Comparison of ENCODE assay signal across 11 cellular contexts in genomic region chr20:14264869-14265268, GRCh38.
DNase-seq lines count a peak whose midpoint lies in the region; ATAC-seq and TF ChIP-seq lines count a peak whose summit lies in the region.
"Had no signal": no experiment of that assay in that cellular context is flagged by ENCODE, and none has a peak within 500 bp of the region (broad histone marks: within the 10 kb centered on the region; RNA-seq: fewer than 3 reads in every experiment).

No MANE protein-coding gene starts in this region.

- CTCF ChIA-PET in WTC11 (lab: Charles Lee): interaction anchor here (1.9 to 2.4 kb wide), 2 partner anchors 71 to 123 kb away, joined by 5 to 11 read pairs; no protein-coding TSS in a partner anchor

- ATAC-seq in WTC11: peak; percentile 76
- ATAC-seq in GM18511 (IDR thresholded peaks at IDR 0.05; ENCODE audit: unreplicated experiment): no peak

- TF ChIP-seq CTCF in C4-2B (conservative IDR thresholded peaks at IDR 0.05): peak; percentile 45
- no peak for TF ChIP-seq CTCF in WTC11 (IDR thresholded peaks at IDR 0.05)

- H3K4me3 Mint-ChIP-seq in WTC11: no peak overlapping the region

- H3K4me1 Mint-ChIP-seq in WTC11: no peaks in the 10 kb centered on the region

- no peak overlapping the region for H3K27ac ChIP-seq in C4-2B
- H3K27ac ChIP-seq: skin epidermis had no signal

- no peaks in the 10 kb centered on the region for H3K36me3 Mint-ChIP-seq in WTC11

- POLR2A ChIA-PET in WTC11 (lab: Charles Lee): no interaction called here

- no peak overlapping the region for H3K27ac Mint-ChIP-seq in WTC11

- peaks cover 10% of the 10 kb centered on the region; the same call in 1 of the 2 replicates for H3K9me3 Mint-ChIP-seq in WTC11

- H3K27me3 Mint-ChIP-seq in WTC11 (ENCODE audit: low read depth): no peaks in the 10 kb centered on the region

- peak; percentile 42 for DNase-seq in HT-29 (ENCODE audit: low spot score)
- no peak for DNase-seq in WTC11 (ENCODE audit: low spot score)
- peak; percentile 15 for DNase-seq in kidney tubule cell (ENCODE audit: low spot score)
- no peak for DNase-seq in UCSD-AML1 (lab: John Stamatoyannopoulos, UW; ENCODE audit: unreplicated experiment)
- DNase-seq in hippocampal formation (lab: John Stamatoyannopoulos, UW): no peak
- DNase-seq in NCI-H2227 (lab: John Stamatoyannopoulos, UW; ENCODE audit: unreplicated experiment): no peak
- DNase-seq: kidney, substantia nigra had no signal

TF ChIP-seq in WTC11, 78 proteins besides CTCF, POLR2A, EP300 and RAD21:
- TF ChIP-seq ZNF121 (CRISPR knock-in tag; IDR thresholded peaks at IDR 0.05) (no peak), ZNF512 (CRISPR knock-in tag; IDR thresholded peaks at IDR 0.05; ENCODE audit: borderline replicate concordance) (no peak), RELA (CRISPR knock-in tag; IDR thresholded peaks at IDR 0.05; ENCODE audit: borderline replicate concordance) (no peak), E2F1 (CRISPR knock-in tag; IDR thresholded peaks at IDR 0.05) (no peak), SMAD3 (CRISPR knock-in tag; IDR thresholded peaks at IDR 0.05; ENCODE audit: borderline replicate concordance) (no peak), FOXP1 (CRISPR knock-in tag; IDR thresholded peaks at IDR 0.05; ENCODE audit: borderline replicate concordance) (no peak), NFE2L1 (CRISPR knock-in tag; IDR thresholded peaks at IDR 0.05) (no peak), TCF7 (CRISPR knock-in tag; IDR thresholded peaks at IDR 0.05; ENCODE audit: low read depth) (no peak), HMGA2 (CRISPR knock-in tag; IDR thresholded peaks at IDR 0.05) (no peak), E2F5 (CRISPR knock-in tag; IDR thresholded peaks at IDR 0.05) (no peak), ZNF263 (CRISPR knock-in tag; IDR thresholded peaks at IDR 0.05; ENCODE audit: low read depth) (no peak), ERG (CRISPR knock-in tag; IDR thresholded peaks at IDR 0.05) (no peak), ZNF232 (CRISPR knock-in tag; IDR thresholded peaks at IDR 0.05) (no peak)

Comparison
In these comparisons a context has a peak if more than half of its experiments do, and no peak if none do; other contexts are left out.
1. DNase-seq: peak in HT-29 (single experiment) and kidney tubule cell (single experiment); none in WTC11 (single experiment), UCSD-AML1 (single experiment), hippocampal formation (0 of 2) and NCI-H2227 (single experiment).